9 cellular contexts compared by ENCODE assay signal in genomic region chr14:49969961-49970360, GRCh38.
DNase-seq lines count a peak whose midpoint lies in the region; ATAC-seq, FAIRE-seq and TF ChIP-seq lines count a peak whose summit lies in the region.
"Had no signal": no experiment of that assay in that cellular context is flagged by ENCODE, and none has a peak within 500 bp of the region (broad histone marks: within the 10 kb centered on the region; RNA-seq: fewer than 3 reads in every experiment).

No MANE protein-coding gene starts in this region.

- H3K27me3 ChIP-seq in CD8-positive, alpha-beta T cell (ENCODE audit: insufficient read depth, low read length) = no peaks in the 10 kb centered on the region
- H3K27me3 ChIP-seq in PC-3 (ENCODE audit: low read length) = no peaks in the 10 kb centered on the region
- H3K27me3 ChIP-seq in pancreas = no peaks in the 10 kb centered on the region

- H3K4me2 ChIP-seq in PC-3 (ENCODE audit: low read length) = no peak overlapping the region

- peak overlapping the region; percentile 62 for H3K27ac ChIP-seq in CD8-positive, alpha-beta T cell (ENCODE audit: low read depth, low read length)
- H3K27ac ChIP-seq in PC-3 (ENCODE audit: low read length) (no peak overlapping the region), pancreas (peak overlapping the region in 3 of 4 donors; percentile 38 to 82 (median 77))

- no peaks in the 10 kb centered on the region for H3K9me2 ChIP-seq in PC-3 (replicated peaks; ENCODE audit: low read length)

- H3K36me3 ChIP-seq in CD8-positive, alpha-beta T cell (ENCODE audit: insufficient read depth, low read length) = no peaks in the 10 kb centered on the region
- no peaks in the 10 kb centered on the region for H3K36me3 ChIP-seq in PC-3 (ENCODE audit: low read depth, low read length)
- H3K36me3 ChIP-seq in pancreas = no peaks in the 10 kb centered on the region

- no peak for FAIRE-seq in pancreas (lab: Jason Lieb, UNC)
- FAIRE-seq: colon had no signal

- H3K9me3 ChIP-seq in CD8-positive, alpha-beta T cell (ENCODE audit: low read length) = no peaks in the 10 kb centered on the region
- no peaks in the 10 kb centered on the region for H3K9me3 ChIP-seq in PC-3 (ENCODE audit: low read length)
- H3K9me3 ChIP-seq in pancreas = no peaks in the 10 kb centered on the region

- CTCF ChIA-PET in CD8-positive, alpha-beta T cell (lab: Charles Lee) = interaction anchor here (1.4 to 4.3 kb wide), 6 partner anchors 10 to 107 kb away, joined by 4 to 23 read pairs (median 9); partner anchors contain the start of gene ARF6
- CTCF ChIA-PET in PC-3 (lab: Charles Lee) = no interaction called here

- H3K4me3 ChIP-seq in CD8-positive, alpha-beta T cell (ENCODE audit: low read depth, low read length) = no peak overlapping the region
- H3K4me3 ChIP-seq in PC-3 (ENCODE audit: low read length) = no peak overlapping the region
- no peak overlapping the region for H3K4me3 ChIP-seq in pancreas

- no peak overlapping the region for H3K9ac ChIP-seq in PC-3 (ENCODE audit: low read length)

- no TSS peak for BruUV-seq in PC-3 (replicated peaks; lab: Mats Ljungman, UMichigan)

- H3K79me2 ChIP-seq in PC-3 (ENCODE audit: low read length) = no peaks in the 10 kb centered on the region

- 90 to 91% methylated on average over 5 of the region's 5 CpGs for WGBS in pancreas, 2 donors

- peaks cover 12% of the 10 kb centered on the region for H3F3A ChIP-seq in PC-3 (ENCODE audit: low read length, unreplicated experiment)

- H3K4me1 Mint-ChIP-seq in CD8-positive, alpha-beta T cell (ENCODE audit: low read depth) = peaks cover 46% of the 10 kb centered on the region
- H3K4me1 Mint-ChIP-seq in dendritic cell treated with granulocyte-macrophage colony-stimulating factor and Interleukin-4, amounts not matched to agents 40 ng/mL and 50 ng/mL, for 4 days (ENCODE audit: low read depth) = peaks cover 67% of the 10 kb centered on the region

- TF ChIP-seq CTCF in CD8-positive, alpha-beta T cell (IDR thresholded peaks at IDR 0.05) = no peak
- TF ChIP-seq CTCF in PC-3 (conservative IDR thresholded peaks at IDR 0.05; ENCODE audit: low read depth, low read length) (no peak), pancreas (IDR thresholded peaks at IDR 0.05) (no peak)

- no peak overlapping the region for H3K4me3 Mint-ChIP-seq in CD8-positive, alpha-beta T cell
- no peak overlapping the region for H3K4me3 Mint-ChIP-seq in dendritic cell treated with granulocyte-macrophage colony-stimulating factor and Interleukin-4, amounts not matched to agents 40 ng/mL and 50 ng/mL, for 4 days

- no peak for ATAC-seq in CD8-positive, alpha-beta T cell
- ATAC-seq in PC-3 (no peak), pancreas (no peak), GM19351 (IDR thresholded peaks at IDR 0.05; ENCODE audit: unreplicated experiment) (no peak), GM21529 (IDR thresholded peaks at IDR 0.05; ENCODE audit: unreplicated experiment) (no peak)

- peak overlapping the region; percentile 98 for H3K27ac Mint-ChIP-seq in CD8-positive, alpha-beta T cell
- peak overlapping the region; percentile 96 for H3K27ac Mint-ChIP-seq in dendritic cell treated with granulocyte-macrophage colony-stimulating factor and Interleukin-4, amounts not matched to agents 40 ng/mL and 50 ng/mL, for 4 days

- no peaks in the 10 kb centered on the region for H3K27me3 Mint-ChIP-seq in CD8-positive, alpha-beta T cell (ENCODE audit: low read depth)
- no peaks in the 10 kb centered on the region for H3K27me3 Mint-ChIP-seq in dendritic cell treated with granulocyte-macrophage colony-stimulating factor and Interleukin-4, amounts not matched to agents 40 ng/mL and 50 ng/mL, for 4 days

- no peaks in the 10 kb centered on the region for H3K9me3 Mint-ChIP-seq in CD8-positive, alpha-beta T cell
- no peaks in the 10 kb centered on the region for H3K9me3 Mint-ChIP-seq in dendritic cell treated with granulocyte-macrophage colony-stimulating factor and Interleukin-4, amounts not matched to agents 40 ng/mL and 50 ng/mL, for 4 days

- POLR2A ChIA-PET in CD8-positive, alpha-beta T cell (lab: Charles Lee) = interaction anchor here (0.6 to 3.7 kb wide), 10 partner anchors 16 to 146 kb away, joined by 3 to 37 read pairs (median 5); partner anchors contain the start of gene VCPKMT
- POLR2A ChIA-PET in PC-3 (lab: Charles Lee; ENCODE audit: unreplicated experiment) = no interaction called here

- intact Hi-C loops in CD8-positive, alpha-beta T cell (cut with DNase I, micrococcal nuclease) = loop anchor here (2.0 to 10.0 kb wide), 5 partner anchors 23 to 105 kb away; no protein-coding TSS in a partner anchor
- intact Hi-C loops in PC-3 (cut with micrococcal nuclease) = no loop called here
- intact Hi-C loops in dendritic cell treated with granulocyte-macrophage colony-stimulating factor and Interleukin-4, amounts not matched to agents 40 ng/mL and 50 ng/mL, for 4 days (cut with micrococcal nuclease) = loop anchor here (2.0 to 5.0 kb wide), 4 partner anchors 33 to 77 kb away; partner anchors contain the start of gene ARF6
- intact Hi-C loops in pancreas (cut with DNase I) = no loop called here

- H4K20me1 ChIP-seq in PC-3 (ENCODE audit: low read length) = no peaks in the 10 kb centered on the region

- DNase-seq in CD8-positive, alpha-beta T cell = no peak
- DNase-seq in PC-3 (no peak), pancreas (no peak), NCI-H1694 (lab: John Stamatoyannopoulos, UW) (no peak)
- DNase-seq in NK-92 treated with Interleukin-12 subunit alpha and Interleukin-12 subunit beta, amount 100 ng/mL, for 24 hours (lab: John Stamatoyannopoulos, UW) = no peak

- H2AFZ ChIP-seq in PC-3 (ENCODE audit: low read length) = 0 out of 2 replicates have a peak overlapping the region, but pooled peaks have one; percentile 12

- H3K36me3 Mint-ChIP-seq in CD8-positive, alpha-beta T cell = no peaks in the 10 kb centered on the region
- H3K36me3 Mint-ChIP-seq in dendritic cell treated with granulocyte-macrophage colony-stimulating factor and Interleukin-4, amounts not matched to agents 40 ng/mL and 50 ng/mL, for 4 days (ENCODE audit: low read depth) = no peaks in the 10 kb centered on the region

- H3K4me1 ChIP-seq in CD8-positive, alpha-beta T cell (ENCODE audit: insufficient read depth, low read length) = peaks cover 40% of the 10 kb centered on the region
- H3K4me1 ChIP-seq in PC-3 (ENCODE audit: insufficient read depth, low read length) (peaks cover 70% of the 10 kb centered on the region), pancreas (peaks cover 19 to 44% (median 42%) of the 10 kb centered on the region in 3 donors)

Comparison
In these comparisons a context has a peak if more than half of its experiments do, and no peak if none do; other contexts are left out.
1. intact Hi-C loops: an anchor here in CD8-positive, alpha-beta T cell (2.0 to 10.0 kb wide) and dendritic cell treated with granulocyte-macrophage colony-stimulating factor and Interleukin-4, amounts not matched to agents 40 ng/mL and 50 ng/mL, for 4 days (2.0 to 5.0 kb wide); none called in PC-3 and pancreas.